7 cellular contexts compared by ENCODE assay signal in the genomic region with DNA sequence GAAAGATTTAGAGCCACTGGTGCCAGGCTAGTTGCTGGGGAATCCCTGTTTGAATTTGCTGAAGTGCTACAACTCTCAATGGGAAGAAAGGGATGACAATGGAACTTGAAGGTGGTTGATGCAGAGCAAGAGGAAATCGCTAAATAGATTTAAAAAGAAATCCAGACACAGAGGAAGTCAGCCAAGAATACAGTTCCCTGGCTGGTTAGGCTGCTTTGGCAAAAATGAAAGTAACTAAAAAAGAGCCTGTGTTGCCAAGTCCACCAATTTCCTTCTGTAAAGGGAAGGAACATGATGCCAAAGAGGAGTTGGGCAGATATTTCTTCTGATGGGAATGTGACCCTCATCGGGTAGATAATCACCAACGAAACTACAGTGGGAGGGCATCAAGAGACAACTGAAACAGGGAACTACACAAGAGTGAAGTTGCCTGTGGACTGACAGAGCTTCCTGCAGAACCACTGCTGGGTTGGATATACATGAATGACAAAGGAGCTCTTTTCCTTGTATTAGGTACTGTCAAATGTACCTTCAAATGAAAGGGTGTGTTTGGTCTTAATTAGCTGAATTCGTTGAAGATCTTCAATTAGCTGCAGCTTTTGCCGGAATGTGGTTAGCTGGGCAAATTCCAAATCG. TPM values are rescaled to one million over a fixed set of nuclear protein-coding genes. Genes with fewer than 3 reads are reported as not detected.
DNase-seq lines count a peak whose midpoint lies in the region; ATAC-seq, FAIRE-seq and TF ChIP-seq lines count a peak whose summit lies in the region.
"Not testable (repeated sequence)": the region's sequence is repeated elsewhere in the genome, so short reads cannot be mapped to it uniquely, and the experiment has no call there.

No MANE protein-coding gene starts in this region.

- H4K5ac ChIP-seq in IMR-90 (ENCODE audit: low read depth, low read length), result not testable (repeated sequence)

- H2BK15ac ChIP-seq in IMR-90 (ENCODE audit: low read depth, low read length), result not testable (repeated sequence)

- not testable (repeated sequence) for H3K56ac ChIP-seq in IMR-90 (ENCODE audit: extremely low read depth, insufficient read depth, low read length)

- POLR2A ChIA-PET in IMR-90 (lab: Charles Lee; ENCODE audit: unreplicated experiment); HepG2 (lab: Yijun Ruan, JAX): not testable (repeated sequence)

- not testable (repeated sequence) for H3K4me3 Mint-ChIP-seq in T-helper 17 cell

- H3K4me2 ChIP-seq in IMR-90 (ENCODE audit: low read depth, low read length); HepG2 (ENCODE audit: low read depth, low read length): not testable (repeated sequence)

- TF ChIP-seq EP300 in HepG2 (IDR thresholded peaks at IDR 0.05; ENCODE audit: low read depth in 2 of 2, low read length in 2 of 2); HepG2 (CRISPR knock-in tag; IDR thresholded peaks at IDR 0.05; ENCODE audit: borderline replicate concordance): not testable (repeated sequence)

- not testable (repeated sequence) for DNase-seq in IMR-90; T-helper 17 cell; left ventricle myocardium superior; HepG2 (ENCODE audit: low spot score); mucosa of descending colon; sciatic nerve (ENCODE audit: low spot score)

- not testable (repeated sequence) for H3K9me1 ChIP-seq in IMR-90 (ENCODE audit: insufficient read depth, low read length)

- not testable (repeated sequence) for H3K9ac ChIP-seq in IMR-90 (ENCODE audit: low read depth, low read length); HepG2 (ENCODE audit: insufficient read depth, low read depth, low read length)

- H3K36me3 ChIP-seq in IMR-90 (ENCODE audit: control insufficient read depth, insufficient read depth, low read length); HepG2 (replicated peaks in 1 of 2; ENCODE audit: control insufficient read depth in 1 of 2, insufficient read depth in 2 of 2, low read length in 2 of 2); mucosa of descending colon (ENCODE audit: low read depth): not testable (repeated sequence)

- H3K27me3 Mint-ChIP-seq in T-helper 17 cell, result not testable (repeated sequence)

- H3K4me1 Mint-ChIP-seq in T-helper 17 cell, result not testable (repeated sequence)

- no CpG with 5 or more reads among the region's 6 CpGs for WGBS in IMR-90 (ENCODE audit: extremely low coverage in 2 of 2, insufficient read length in 1 of 2), 2 experiments
- no CpG with 5 or more reads among the region's 6 CpGs for WGBS in HepG2 (ENCODE audit: low lambda C conversion rate)

- dilution Hi-C loops in IMR-90 (cut with HindIII; ENCODE audit: low sequenced_read_pairs, unreplicated experiment), result not testable (repeated sequence)

- not testable (repeated sequence) for TF ChIP-seq CTCF in IMR-90 (conservative IDR thresholded peaks at IDR 0.05; ENCODE audit: low read depth, low read length); HepG2 (CRISPR knock-in tag; IDR thresholded peaks at IDR 0.05); mucosa of descending colon (IDR thresholded peaks at IDR 0.05)

- H3K27ac Mint-ChIP-seq in T-helper 17 cell, result not testable (repeated sequence)

- H3K14ac ChIP-seq in IMR-90 (replicated peaks; ENCODE audit: low read depth, low read length), result not testable (repeated sequence)

- not testable (repeated sequence) for H3K18ac ChIP-seq in IMR-90 (ENCODE audit: low read depth, low read length)

- not testable (repeated sequence) for H2AK5ac ChIP-seq in IMR-90 (ENCODE audit: low read depth, low read length)

- not testable (repeated sequence) for H2BK5ac ChIP-seq in IMR-90 (ENCODE audit: low read depth, low read length, poor library complexity, severe bottlenecking)

- TF ChIP-seq RAD21 in IMR-90 (IDR thresholded peaks at IDR 0.05; ENCODE audit: low read length); HepG2 (CRISPR knock-in tag; IDR thresholded peaks at IDR 0.05): not testable (repeated sequence)

- H3K9me3 ChIP-seq in IMR-90 (ENCODE audit: control insufficient read depth, insufficient read depth, low read length); T-helper 17 cell (ENCODE audit: control insufficient read depth, low read length, poor library complexity, severe bottlenecking); HepG2 (ENCODE audit: low read length); mucosa of descending colon: not testable (repeated sequence)

- not testable (repeated sequence) for H3K79me1 ChIP-seq in IMR-90 (ENCODE audit: low read depth in 1 of 2, low read length in 2 of 2)

- not testable (repeated sequence) for H4K91ac ChIP-seq in IMR-90 (ENCODE audit: insufficient read depth, low read depth, low read length)

- TF ChIP-seq POLR2A in IMR-90 (IDR thresholded peaks at IDR 0.05; ENCODE audit: low read depth, low read length); HepG2 (IDR thresholded peaks at IDR 0.05; ENCODE audit: insufficient read depth in 1 of 2, low read depth in 2 of 2, low read length in 2 of 2): not testable (repeated sequence)

- H2BK20ac ChIP-seq in IMR-90 (ENCODE audit: low read depth, low read length), result not testable (repeated sequence)

- in situ Hi-C loops in IMR-90 (cut with MboI; ENCODE audit: low sequenced_read_pairs); HepG2 (cut with HindIII; ENCODE audit: extremely low pct_ligation_motif_present, low pct_unique_long_range_greater_than_20kb): not testable (repeated sequence)

- CTCF ChIA-PET in IMR-90 (lab: Yijun Ruan, JAX); HepG2 (lab: Yijun Ruan, JAX; ENCODE audit: low intra/inter-chr PET ratio, low total read pairs): not testable (repeated sequence)

- H3K4ac ChIP-seq in IMR-90 (ENCODE audit: low read depth, low read length), result not testable (repeated sequence)

- ATAC-seq in IMR-90 (ENCODE audit: low read depth) (peak; percentile 57), T-helper 17 cell (peak; percentile 35), esophagus mucosa (peak; percentile 70), left ventricle myocardium superior (peak; percentile 52), HepG2 (peak; percentile 81), mucosa of descending colon (peak; percentile 71), sciatic nerve (peak; percentile 64)

- H3K4me1 ChIP-seq in IMR-90 (ENCODE audit: control insufficient read depth, insufficient read depth, low read length); HepG2 (ENCODE audit: insufficient read depth, low read length); mucosa of descending colon (ENCODE audit: low read depth): not testable (repeated sequence)

- intact Hi-C loops in IMR-90 (cut with micrococcal nuclease); left ventricle myocardium superior (cut with micrococcal nuclease); HepG2 (cut with micrococcal nuclease; ENCODE audit: unreplicated experiment); mucosa of descending colon (cut with DNase I, micrococcal nuclease); sciatic nerve (cut with DNase I): not testable (repeated sequence)

- H3K4me3 ChIP-seq in IMR-90 (ENCODE audit: insufficient read depth, low read depth, low read length); HepG2 (replicated peaks in 1 of 3; ENCODE audit: insufficient read depth in 1 of 3, low read depth in 2 of 3, low read length in 3 of 3); mucosa of descending colon: not testable (repeated sequence)

- not testable (repeated sequence) for H3K79me2 ChIP-seq in HepG2 (ENCODE audit: insufficient read depth, low read length)

- H3K23ac ChIP-seq in IMR-90 (ENCODE audit: low read depth, low read length), result not testable (repeated sequence)

- not testable (repeated sequence) for H4K20me1 ChIP-seq in IMR-90 (ENCODE audit: insufficient read depth, low read length); HepG2 (ENCODE audit: insufficient read depth, low read length)

- not testable (repeated sequence) for H3K36me3 Mint-ChIP-seq in T-helper 17 cell (ENCODE audit: low read depth)

- FAIRE-seq in HepG2 (lab: Jason Lieb, UNC), result not testable (repeated sequence)

- BruUV-seq in IMR-90 (replicated peaks; lab: Mats Ljungman, UMichigan); HepG2 (replicated peaks; lab: Mats Ljungman, UMichigan): not testable (repeated sequence)

- not testable (repeated sequence) for H2BK120ac ChIP-seq in IMR-90 (ENCODE audit: low read depth, low read length)

- H4K8ac ChIP-seq in IMR-90 (ENCODE audit: low read depth in 2 of 2, low read length in 2 of 2), result not testable (repeated sequence)

- H2AK9ac ChIP-seq in IMR-90 (replicated peaks; ENCODE audit: low read depth, low read length, poor library complexity), result not testable (repeated sequence)

- not testable (repeated sequence) for H3K27ac ChIP-seq in IMR-90 (ENCODE audit: insufficient read depth, low read length); HepG2 (ENCODE audit: extremely low read length, insufficient read depth, low read length)

- not testable (repeated sequence) for H3K27me3 ChIP-seq in IMR-90 (ENCODE audit: control insufficient read depth, insufficient read depth, low read length); HepG2 (ENCODE audit: control insufficient read depth in 1 of 2, insufficient read depth in 2 of 2, low read length in 2 of 2)

- H2AFZ ChIP-seq in IMR-90 (replicated peaks; ENCODE audit: low read length, poor library complexity); HepG2 (ENCODE audit: low read length): not testable (repeated sequence)

RNA-seq across cellular contexts. Expression of a gene that starts 49.0 kb away (rescaled TPM):
- 32.8 and 35.8 TPM in 2 replicates for total RNA-seq in IMR-90 (2012; rRNA removed)
- 14.7 and 16.9 TPM in 2 replicates for polyA plus RNA-seq in IMR-90 (2012; rRNA removed)
- polyA plus RNA-seq in IMR-90 (2012; cell fraction: cytosol; rRNA removed), result 4.0 and 6.1 TPM in 2 replicates
- 3.4 and 21.7 TPM in 2 replicates for polyA plus RNA-seq in IMR-90 (2012; cell fraction: nucleus; rRNA removed; ENCODE audit: low replicate concordance)
- total RNA-seq in T-helper 17 cell, result 10 to 100 TPM; 26.6 to 41.6 TPM
- total RNA-seq in esophagus mucosa, result 12.9 TPM
- total RNA-seq in left ventricle myocardium superior, result 18.0 TPM
- total RNA-seq in HepG2 (2016; rRNA removed; fragmentation: Illumina TruSeq; extraction: Trizol), result 62.9 and 72.3 TPM in 2 replicates
- total RNA-seq in HepG2 (2016; cell fraction: cytosol; rRNA removed; fragmentation: Illumina TruSeq; extraction: Trizol; ENCODE audit: low read depth), result 24.7 and 25.5 TPM in 2 replicates
- 65.2 and 65.9 TPM in 2 replicates for total RNA-seq in HepG2 (2016; cell fraction: insoluble cytoplasmic fraction; rRNA removed; fragmentation: Illumina TruSeq; extraction: Trizol)
- total RNA-seq in HepG2 (2016; cell fraction: membrane; rRNA removed; fragmentation: Illumina TruSeq; extraction: Trizol), result 38.8 and 43.4 TPM in 2 replicates
- total RNA-seq in HepG2 (2016; cell fraction: nucleus; rRNA removed; fragmentation: Illumina TruSeq; extraction: Trizol), result 44.6 and 54.6 TPM in 2 replicates
- 24.7 and 29.7 TPM in 2 replicates for polyA plus RNA-seq in HepG2 (2011; rRNA removed)
- 10.0 and 12.7 TPM in 2 replicates for polyA plus RNA-seq in HepG2 (2011; cell fraction: cytosol; rRNA removed)
- polyA plus RNA-seq in HepG2 (2011; cell fraction: nucleus; rRNA removed), result 21.2 and 25.6 TPM in 2 replicates
- polyA plus RNA-seq in HepG2 (2012), result 21.4 and 34.4 TPM in 2 replicates
- polyA plus RNA-seq in HepG2 (2016; cell fraction: cytosol; fragmentation: Illumina TruSeq; extraction: Trizol; ENCODE audit: low read depth), result 8.4 and 10.8 TPM in 2 replicates
- polyA plus RNA-seq in HepG2 (2016; cell fraction: insoluble cytoplasmic fraction; fragmentation: Illumina TruSeq; extraction: Trizol; ENCODE audit: low read depth), result 69.3 and 73.5 TPM in 2 replicates
- 18.3 and 18.6 TPM in 2 replicates for polyA plus RNA-seq in HepG2 (2016; cell fraction: membrane; fragmentation: Illumina TruSeq; extraction: Trizol; ENCODE audit: low read depth)
- 67.8 and 72.1 TPM in 2 replicates for polyA plus RNA-seq in HepG2 (2016; cell fraction: nucleus; fragmentation: Illumina TruSeq; extraction: Trizol; ENCODE audit: insufficient read depth, low read depth)
- polyA minus RNA-seq in HepG2 (2011; rRNA and poly(A)+ RNA removed; ENCODE audit: low replicate concordance), result 13.1 and 18.6 TPM in 2 replicates
- polyA minus RNA-seq in HepG2 (2011; cell fraction: cytosol; rRNA and poly(A)+ RNA removed), result 10.3 and 12.3 TPM in 2 replicates
- polyA minus RNA-seq in HepG2 (2011; cell fraction: nucleus; rRNA and poly(A)+ RNA removed), result 57.2 and 74.0 TPM in 2 replicates
- 10 to 100 TPM; 25.7 to 39.1 (median 26.4) TPM for total RNA-seq in mucosa of descending colon
- total RNA-seq in sciatic nerve, result 29.9 TPM
